ENCODE assay signal across 1 cellular context in genomic region chr7:6269527-6269926, GRCh38.
TF ChIP-seq lines count a peak whose summit lies in the region.

No MANE protein-coding gene starts in this region.

TF ChIP-seq in K562, 482 proteins besides CTCF, POLR2A, EP300 and RAD21 (continued from another document):
- TF ChIP-seq TFE3 (CRISPR knock-in tag; IDR thresholded peaks at IDR 0.05) = no peak
